In genomic region chr20:33370296-33370695, GRCh38 we compare ENCODE assay signal across 9 cellular contexts. TPM values are rescaled to one million over a fixed set of nuclear protein-coding genes. Genes with fewer than 3 reads are reported as not detected.
DNase-seq lines count a peak whose midpoint lies in the region; ATAC-seq and TF ChIP-seq lines count a peak whose summit lies in the region.
"Had no signal": no experiment of that assay in that cellular context is flagged by ENCODE, and none has a peak within 500 bp of the region (broad histone marks: within the 10 kb centered on the region; RNA-seq: fewer than 3 reads in every experiment).

No MANE protein-coding gene starts in this region.

- no peak for TF ChIP-seq EP300 in gastroesophageal sphincter (IDR thresholded peaks at IDR 0.05)

- ATAC-seq in gastroesophageal sphincter (peak; percentile 10), HG02852 (IDR thresholded peaks at IDR 0.05; ENCODE audit: unreplicated experiment) (no peak)

- no peaks in the 10 kb centered on the region for H3K27me3 ChIP-seq in gastroesophageal sphincter
- H3K27me3 ChIP-seq: tibial nerve had no signal

- H3K27ac ChIP-seq in KOPT-K1 (ENCODE audit: low read depth, low read length, poor library complexity, severe bottlenecking), result peak overlapping the region; percentile 51
- H3K27ac ChIP-seq in gastroesophageal sphincter, result no peak overlapping the region
- H3K27ac ChIP-seq in substantia nigra (ENCODE audit: low read depth, low read length, poor library complexity, severe bottlenecking), result no peak overlapping the region

- TF ChIP-seq CTCF in gastroesophageal sphincter (IDR thresholded peaks at IDR 0.05), result no peak

- no peak for TF ChIP-seq POLR2A in gastroesophageal sphincter (IDR thresholded peaks at IDR 0.05)

- peak; percentile 63 for DNase-seq in activated CD4-positive, alpha-beta T cell treated with anti-CD3 and anti-CD28 coated beads, Interleukin-2, amount 50 U/mL, for 1 hour
- DNase-seq in stimulated activated CD8-positive, alpha-beta memory T cell treated with anti-CD3 and anti-CD28 coated beads, Interleukin-7, amount 100 ng/mL, for 4 hours (ENCODE audit: low read depth in 2 of 2), result peak; percentile 13 to 41
- no peak for DNase-seq in HT-29 (ENCODE audit: low spot score)
- DNase-seq in substantia nigra (lab: John Stamatoyannopoulos, UW), result no peak
- DNase-seq in NCI-H345 treated with DMSO at 0.1 percent for 48 hours (lab: John Stamatoyannopoulos, UW; ENCODE audit: unreplicated experiment), result no peak

- 84 to 93% methylated on average over 6 to 8 of the region's 8 CpGs for WGBS in gastroesophageal sphincter (ENCODE audit: low coverage in 1 of 2), 2 donors

- no peaks in the 10 kb centered on the region for H3K9me3 ChIP-seq in KOPT-K1 (ENCODE audit: insufficient read depth, low read length, poor library complexity, severe bottlenecking)
- H3K9me3 ChIP-seq in gastroesophageal sphincter, result no peaks in the 10 kb centered on the region
- H3K9me3 ChIP-seq: tibial nerve had no signal

- H3K4me3 ChIP-seq in gastroesophageal sphincter, result no peak overlapping the region
- H3K4me3 ChIP-seq: tibial nerve had no signal

- no peaks in the 10 kb centered on the region for H3K4me1 ChIP-seq in gastroesophageal sphincter
- H3K4me1 ChIP-seq: tibial nerve had no signal

- H3K36me3 ChIP-seq in KOPT-K1 (ENCODE audit: insufficient read depth, low read length), result peaks cover 93% of the 10 kb centered on the region
- H3K36me3 ChIP-seq in gastroesophageal sphincter, result peaks cover 0 to 99% of the 10 kb centered on the region in 2 donors

RNA-seq across cellular contexts. Expression of gene CDK5RAP1, which starts 31.0 kb away (rescaled TPM):
- 10 to 100 TPM; 11.6 to 45.0 (median 22.4) TPM for total RNA-seq in gastroesophageal sphincter
- total RNA-seq in HT-29 (2014; rRNA removed; shearing (Covaris generic)), result 34.4 and 39.3 TPM in 2 replicates

Comparison
In these comparisons a context has a peak if more than half of its experiments do, and no peak if none do; other contexts are left out.
1. DNase-seq: peak in activated CD4-positive, alpha-beta T cell treated with anti-CD3 and anti-CD28 coated beads, Interleukin-2, amount 50 U/mL, for 1 hour (single experiment) and stimulated activated CD8-positive, alpha-beta memory T cell treated with anti-CD3 and anti-CD28 coated beads, Interleukin-7, amount 100 ng/mL, for 4 hours (2 of 2); none in HT-29 (single experiment), substantia nigra (0 of 49) and NCI-H345 treated with DMSO at 0.1 percent for 48 hours (single experiment).